ENCODE assay signal across 4 cellular contexts in the genomic region with DNA sequence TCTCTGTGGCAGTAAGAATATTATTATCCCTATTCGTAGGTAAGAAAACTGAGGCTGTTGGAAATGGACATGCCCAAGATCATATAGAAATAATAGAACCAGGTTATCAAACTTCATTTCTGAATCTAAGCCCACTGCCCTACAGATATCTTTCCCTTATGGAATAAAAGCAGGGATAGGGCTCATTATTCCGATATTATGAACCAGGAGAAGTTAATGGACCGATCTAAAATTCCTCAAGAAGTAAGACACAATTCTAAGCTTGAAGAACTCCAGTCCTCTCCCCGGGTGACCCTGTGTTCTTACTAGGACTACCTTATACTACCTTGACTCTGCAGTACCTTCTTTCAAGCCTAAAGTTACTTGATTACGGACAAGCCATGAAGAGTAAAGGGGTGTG. TPM values are rescaled to one million over a fixed set of nuclear protein-coding genes. Genes with fewer than 3 reads are reported as not detected.
"Had no signal": no experiment of that assay in that cellular context is flagged by ENCODE, and none has a peak within 500 bp of the region (broad histone marks: within the 10 kb centered on the region; RNA-seq: fewer than 3 reads in every experiment).

No MANE protein-coding gene starts in this region.

- ATAC-seq: GM12878 had no signal

- DNase-seq: GDM1, GF-D8 had no signal

- H3K4me3 ChIP-seq: GM12878 had no signal

RNA-seq across cellular contexts. Expression of a gene that starts 8.4 kb away (rescaled TPM):
- total RNA-seq: G401, GM12878 had no signal
- polyA plus RNA-seq: GM12878 had no signal
